Comparison of ENCODE assay signal across 8 cellular contexts in genomic region chr11:106091480-106092123, GRCh38. TPM values are rescaled to one million over a fixed set of nuclear protein-coding genes. Genes with fewer than 3 reads are reported as not detected.
DNase-seq lines count a peak whose midpoint lies in the region; ATAC-seq and TF ChIP-seq lines count a peak whose summit lies in the region.

No MANE protein-coding gene starts in this region.

- H3K4me1 Mint-ChIP-seq in activated CD4-positive, alpha-beta T cell treated with anti-CD3 and anti-CD28 coated beads for 36 hours: peaks cover 47% of the 10 kb centered on the region
- H3K4me1 Mint-ChIP-seq in osteocyte (ENCODE audit: unreplicated experiment): peaks cover 36% of the 10 kb centered on the region
- peaks cover 16 to 38% (median 29%) of the 10 kb centered on the region in 4 donors for H3K4me1 Mint-ChIP-seq in naive thymus-derived CD8-positive, alpha-beta T cell

- peaks cover 41% of the 10 kb centered on the region for H3K36me3 Mint-ChIP-seq in activated CD4-positive, alpha-beta T cell treated with anti-CD3 and anti-CD28 coated beads for 36 hours (ENCODE audit: low read depth)
- peaks cover 37% of the 10 kb centered on the region for H3K36me3 Mint-ChIP-seq in osteocyte (ENCODE audit: unreplicated experiment)
- peaks cover 4 to 80% (median 27%) of the 10 kb centered on the region in 3 donors for H3K36me3 Mint-ChIP-seq in naive thymus-derived CD8-positive, alpha-beta T cell

- TF ChIP-seq CTCF in osteocyte (IDR thresholded peaks at IDR 0.05): no peak

- peak overlapping the region; percentile 74 for H3K27ac Mint-ChIP-seq in activated CD4-positive, alpha-beta T cell treated with anti-CD3 and anti-CD28 coated beads for 36 hours
- peak overlapping the region; percentile 51 for H3K27ac Mint-ChIP-seq in osteocyte (ENCODE audit: unreplicated experiment)
- H3K27ac Mint-ChIP-seq in naive thymus-derived CD8-positive, alpha-beta T cell: peak overlapping the region in 3 of 10 donors; percentile 22 to 73 (median 44)

- intact Hi-C loops in activated CD4-positive, alpha-beta T cell treated with anti-CD3 and anti-CD28 coated beads for 36 hours (cut with DNase I, micrococcal nuclease): loop anchor here (1.0 to 5.0 kb wide), 3 partner anchors 13 to 69 kb away; partner anchors contain the start of genes AASDHPPT (in 1 of the 2), KBTBD3 (in 1 of the 2) and MSANTD4 (in 1 of the 2)

- ATAC-seq in activated CD4-positive, alpha-beta T cell treated with anti-CD3 and anti-CD28 coated beads for 36 hours: peak; percentile 99
- peak; percentile 99 for ATAC-seq in HG02763 (IDR thresholded peaks at IDR 0.05; ENCODE audit: unreplicated experiment)
- ATAC-seq in naive thymus-derived CD8-positive, alpha-beta T cell: no peak

- H3K4me3 Mint-ChIP-seq in activated CD4-positive, alpha-beta T cell treated with anti-CD3 and anti-CD28 coated beads for 36 hours: no peak overlapping the region
- H3K4me3 Mint-ChIP-seq in osteocyte (ENCODE audit: unreplicated experiment): no peak overlapping the region
- H3K4me3 Mint-ChIP-seq in naive thymus-derived CD8-positive, alpha-beta T cell: no peak overlapping the region

- POLR2A ChIA-PET in activated CD4-positive, alpha-beta T cell treated with anti-CD3 and anti-CD28 coated beads for 36 hours (lab: Charles Lee): interaction anchor here (1.6 kb wide), 1 partner anchor 11 kb away, joined by 4 read pairs; no protein-coding TSS in a partner anchor
- POLR2A ChIA-PET in naive thymus-derived CD8-positive, alpha-beta T cell (lab: Charles Lee): no interaction called here

- DNase-seq in activated CD4-positive, alpha-beta T cell treated with anti-CD3 and anti-CD28 coated beads for 36 hours: peak; percentile 47
- no peak for DNase-seq in activated CD4-positive, alpha-beta T cell treated with anti-CD3 and anti-CD28 coated beads, Interleukin-2, amount 50 U/mL, for 4 hours
- peak; percentile 13 to 28 for DNase-seq in activated CD4-positive, alpha-beta T cell treated with anti-CD3 and anti-CD28 coated beads, Interleukin-2, amount 50 U/mL, for 48 hours
- no peak for DNase-seq in osteocyte (ENCODE audit: extremely low spot score, unreplicated experiment)
- DNase-seq in SHP77 treated with DMSO at 0.1 percent for 48 hours (lab: John Stamatoyannopoulos, UW): no peak
- DNase-seq in naive thymus-derived CD8-positive, alpha-beta T cell: no peak
- DNase-seq in NCI-H1092 treated with DMSO at 0.1 percent for 48 hours (lab: John Stamatoyannopoulos, UW): no peak

- H3K9me3 Mint-ChIP-seq in activated CD4-positive, alpha-beta T cell treated with anti-CD3 and anti-CD28 coated beads for 36 hours (ENCODE audit: low read depth): no peaks in the 10 kb centered on the region
- no peaks in the 10 kb centered on the region for H3K9me3 Mint-ChIP-seq in osteocyte (ENCODE audit: unreplicated experiment)
- H3K9me3 Mint-ChIP-seq in naive thymus-derived CD8-positive, alpha-beta T cell: no peaks in the 10 kb centered on the region

- no peaks in the 10 kb centered on the region for H3K27me3 Mint-ChIP-seq in activated CD4-positive, alpha-beta T cell treated with anti-CD3 and anti-CD28 coated beads for 36 hours
- H3K27me3 Mint-ChIP-seq in osteocyte (ENCODE audit: unreplicated experiment): no peaks in the 10 kb centered on the region
- no peaks in the 10 kb centered on the region for H3K27me3 Mint-ChIP-seq in naive thymus-derived CD8-positive, alpha-beta T cell

- CTCF ChIA-PET in activated CD4-positive, alpha-beta T cell treated with anti-CD3 and anti-CD28 coated beads for 36 hours (lab: Charles Lee): interaction anchor here (0.6 to 1.7 kb wide), 8 partner anchors 11 to 500 kb away, joined by 3 to 5 read pairs (median 4); partner anchors contain the start of genes AASDHPPT and KBTBD3

RNA-seq across cellular contexts. Expression of gene AASDHPPT, which starts 14.1 kb away (rescaled TPM):
- 10 to 100 TPM; 28.7 to 51.0 TPM for total RNA-seq in activated CD4-positive, alpha-beta T cell treated with anti-CD3 and anti-CD28 coated beads for 36 hours
- 38.8 and 49.6 TPM in 2 replicates for total RNA-seq in osteocyte
- 10 to 100 TPM; 28.0 to 29.6 TPM for total RNA-seq in naive thymus-derived CD8-positive, alpha-beta T cell
- 10 to 100 TPM; 35.5 to 48.6 (median 45.8) TPM for polyA plus RNA-seq in naive thymus-derived CD8-positive, alpha-beta T cell

RNA-seq across cellular contexts. Expression of gene KBTBD3, which starts 14.5 kb away (rescaled TPM):
- 1 to 10 TPM; 8.9 to 9.1 TPM for total RNA-seq in activated CD4-positive, alpha-beta T cell treated with anti-CD3 and anti-CD28 coated beads for 36 hours
- total RNA-seq in osteocyte: 3.0 and 3.9 TPM in 2 replicates
- 10 to 100 TPM; 10.5 to 13.2 TPM for total RNA-seq in naive thymus-derived CD8-positive, alpha-beta T cell
- polyA plus RNA-seq in naive thymus-derived CD8-positive, alpha-beta T cell: 10 to 100 TPM in 1 of 3 donors, 1 to 10 TPM in 2; 5.1 to 17.5 (median 9.7) TPM

Comparison
In these comparisons a context has a peak if more than half of its experiments do, and no peak if none do; other contexts are left out.
1. DNase-seq: peak in activated CD4-positive, alpha-beta T cell treated with anti-CD3 and anti-CD28 coated beads for 36 hours (single experiment) and activated CD4-positive, alpha-beta T cell treated with anti-CD3 and anti-CD28 coated beads, Interleukin-2, amount 50 U/mL, for 48 hours (2 of 2); none in activated CD4-positive, alpha-beta T cell treated with anti-CD3 and anti-CD28 coated beads, Interleukin-2, amount 50 U/mL, for 4 hours (0 of 2), osteocyte (single experiment), SHP77 treated with DMSO at 0.1 percent for 48 hours (single experiment), naive thymus-derived CD8-positive, alpha-beta T cell (0 of 10) and NCI-H1092 treated with DMSO at 0.1 percent for 48 hours (single experiment).
2. ATAC-seq: peak in activated CD4-positive, alpha-beta T cell treated with anti-CD3 and anti-CD28 coated beads for 36 hours (single experiment) and HG02763 (single experiment); none in naive thymus-derived CD8-positive, alpha-beta T cell (0 of 2).